In the genomic region with DNA sequence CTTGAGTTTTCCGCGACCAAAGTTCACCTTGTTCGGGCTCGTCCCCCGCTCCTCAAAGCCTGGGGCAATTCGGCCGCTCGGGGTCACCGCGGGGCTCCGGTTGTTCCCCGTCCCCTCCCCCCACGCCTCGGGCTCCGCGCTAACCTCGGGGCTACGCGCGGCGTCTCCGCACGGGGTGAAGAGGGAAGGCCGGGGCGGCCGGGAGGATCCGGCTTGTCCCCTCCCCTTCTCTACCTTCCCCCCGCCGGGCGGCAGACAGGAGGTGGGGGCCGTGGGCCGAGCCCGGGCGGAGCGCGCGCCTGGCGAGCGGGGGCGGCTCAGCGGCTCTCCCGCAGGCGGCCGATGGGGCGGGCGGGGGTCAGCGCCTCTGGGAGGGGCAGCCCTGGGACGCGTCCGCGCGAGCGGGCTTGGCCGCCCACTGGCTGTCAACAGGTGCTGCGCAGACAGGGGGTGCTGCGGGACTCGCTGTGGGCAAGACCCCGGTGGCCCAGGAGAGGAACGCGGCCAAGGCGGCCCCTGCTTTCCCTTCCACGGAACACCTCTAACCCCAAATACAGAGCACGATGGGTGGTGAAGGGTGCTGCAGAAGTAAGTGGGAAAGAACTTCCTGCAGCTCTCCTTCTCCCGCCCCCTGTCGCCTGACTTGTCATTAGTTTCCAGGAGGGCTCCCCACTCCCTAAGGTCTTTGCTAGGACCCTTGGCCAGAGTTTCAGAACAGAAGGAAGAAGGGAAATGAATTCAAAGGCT, we compare ENCODE assay signal across 8 cellular contexts. TPM values are rescaled to one million over a fixed set of nuclear protein-coding genes. Genes with fewer than 3 reads are reported as not detected.
DNase-seq lines count a peak whose midpoint lies in the region; ATAC-seq and TF ChIP-seq lines count a peak whose summit lies in the region.

A gene with protein sequence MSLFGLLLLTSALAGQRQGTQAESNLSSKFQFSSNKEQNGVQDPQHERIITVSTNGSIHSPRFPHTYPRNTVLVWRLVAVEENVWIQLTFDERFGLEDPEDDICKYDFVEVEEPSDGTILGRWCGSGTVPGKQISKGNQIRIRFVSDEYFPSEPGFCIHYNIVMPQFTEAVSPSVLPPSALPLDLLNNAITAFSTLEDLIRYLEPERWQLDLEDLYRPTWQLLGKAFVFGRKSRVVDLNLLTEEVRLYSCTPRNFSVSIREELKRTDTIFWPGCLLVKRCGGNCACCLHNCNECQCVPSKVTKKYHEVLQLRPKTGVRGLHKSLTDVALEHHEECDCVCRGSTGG (minus strand): TSS at position 177 of the 747 bp plus-strand sequence. CDS start 896 bp downstream, outside the sequence.

- H3K36me3 ChIP-seq in SJCRH30 (no peaks in the 10 kb centered on the region), spleen (no peaks in the 10 kb centered on the region)

- H3K27ac ChIP-seq in SJCRH30 (peak within 1 kb of the TSS; percentile 77), spleen (peak within 1 kb of the TSS in 7 of 8 donors; percentile 29 to 83 (median 65))

- H3K4me3 ChIP-seq in SJCRH30 (peak within 1 kb of the TSS; percentile 72), spleen (peak within 1 kb of the TSS; percentile 17 to 73 (median 50))

- WGBS in spleen, 5 donors: 1 to 13% (median 5%) methylated on average over 18 to 65 of the region's 65 CpGs

- H3K9me3 ChIP-seq in SJCRH30 (replicated peaks): no peaks in the 10 kb centered on the region
- no peaks in the 10 kb centered on the region for H3K9me3 ChIP-seq in spleen

- intact Hi-C loops in left colon (cut with DNase I, micrococcal nuclease) (no loop called here), spleen (cut with DNase I; ENCODE audit: low total_unique reads) (no loop called here)

- TF ChIP-seq POLR2A in spleen (IDR thresholded peaks at IDR 0.05): no peak

- H3K4me1 ChIP-seq in SJCRH30: peaks cover 17% of the 10 kb centered on the region
- peaks cover 0 to 55% (median 19%) of the 10 kb centered on the region in 6 donors for H3K4me1 ChIP-seq in spleen

- TF ChIP-seq CTCF in spleen (IDR thresholded peaks at IDR 0.05 in 8 of 11, conservative IDR thresholded peaks at IDR 0.05 in 3 of 11): peak in 3 of 11 experiments; percentile 8 to 46 (median 37)

- DNase-seq in Daoy (ENCODE audit: low read depth): peak; percentile 69
- DNase-seq in SJCRH30: peak; percentile 63 to 71
- DNase-seq in dermis blood vessel endothelial cell: peak; percentile 57
- peak; percentile 70 to 75 for DNase-seq in left colon
- peak; percentile 92 for DNase-seq in spleen

- ATAC-seq in HG02981 (IDR thresholded peaks at IDR 0.05; ENCODE audit: unreplicated experiment): peak; percentile 34
- peak; percentile 78 for ATAC-seq in left colon
- ATAC-seq in HG03097 (IDR thresholded peaks at IDR 0.05; ENCODE audit: low FRiP score, unreplicated experiment): no peak
- ATAC-seq in GM19452 (IDR thresholded peaks at IDR 0.05; ENCODE audit: unreplicated experiment): no peak

- H3K27me3 ChIP-seq in SJCRH30: no peaks in the 10 kb centered on the region
- H3K27me3 ChIP-seq in spleen (replicated peaks in 1 of 7): peaks cover 0 to 55% (median 11%) of the 10 kb centered on the region in 7 donors

RNA-seq across cellular contexts. Expression of the gene that starts here (rescaled TPM):
- 34.0 and 53.0 TPM in 2 replicates for total RNA-seq in Daoy (2014; rRNA removed; shearing (Covaris generic))
- 14.1 and 14.6 TPM in 2 replicates for total RNA-seq in SJCRH30 (2014; rRNA removed; shearing (Covaris generic))
- 27.1 and 47.3 TPM in 2 replicates for total RNA-seq in dermis blood vessel endothelial cell
- total RNA-seq in left colon: 10 to 100 TPM in 1 of 2 donors, 1 to 10 TPM in 1; 3.8 to 14.3 TPM
- total RNA-seq in spleen: 10 to 100 TPM; 10.5 to 24.7 (median 19.2) TPM
- 1 to 10 TPM; 1.6 to 3.4 (median 1.9) TPM for polyA plus RNA-seq in spleen

Comparison
In these comparisons a context has a peak if more than half of its experiments do, and no peak if none do; other contexts are left out.
1. ATAC-seq: peak in HG02981 (single experiment) and left colon (single experiment); none in HG03097 (single experiment) and GM19452 (single experiment).
2. Peak in every context shown above with its lines, with median percentiles within 50 percentile points of each other: DNase-seq.